In the genomic region with DNA sequence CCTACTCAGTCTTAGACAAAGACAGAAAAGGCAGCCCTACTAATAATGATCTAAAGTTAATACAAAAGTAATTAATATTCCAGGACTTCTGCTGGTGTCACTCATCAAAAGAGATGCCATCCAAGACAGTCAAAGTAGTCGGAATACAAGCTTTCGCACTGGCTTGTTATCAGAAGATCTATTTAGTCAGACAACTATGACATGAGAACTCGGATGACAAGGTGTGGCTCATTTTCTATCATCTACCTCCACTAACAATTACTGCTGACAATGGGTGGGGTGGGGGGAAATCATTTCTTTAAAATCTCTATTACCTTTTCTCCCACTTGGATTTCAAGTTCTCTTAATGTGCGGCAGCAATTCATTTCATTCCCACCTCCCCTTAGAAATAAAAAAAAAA, we compare ENCODE assay signal across 1 cellular context.
TF ChIP-seq lines count a peak whose summit lies in the region.

No MANE protein-coding gene starts in this region.

TF ChIP-seq in neural cell, 6 proteins besides CTCF, POLR2A, EP300 and RAD21:
- TF ChIP-seq, protein P1, sequence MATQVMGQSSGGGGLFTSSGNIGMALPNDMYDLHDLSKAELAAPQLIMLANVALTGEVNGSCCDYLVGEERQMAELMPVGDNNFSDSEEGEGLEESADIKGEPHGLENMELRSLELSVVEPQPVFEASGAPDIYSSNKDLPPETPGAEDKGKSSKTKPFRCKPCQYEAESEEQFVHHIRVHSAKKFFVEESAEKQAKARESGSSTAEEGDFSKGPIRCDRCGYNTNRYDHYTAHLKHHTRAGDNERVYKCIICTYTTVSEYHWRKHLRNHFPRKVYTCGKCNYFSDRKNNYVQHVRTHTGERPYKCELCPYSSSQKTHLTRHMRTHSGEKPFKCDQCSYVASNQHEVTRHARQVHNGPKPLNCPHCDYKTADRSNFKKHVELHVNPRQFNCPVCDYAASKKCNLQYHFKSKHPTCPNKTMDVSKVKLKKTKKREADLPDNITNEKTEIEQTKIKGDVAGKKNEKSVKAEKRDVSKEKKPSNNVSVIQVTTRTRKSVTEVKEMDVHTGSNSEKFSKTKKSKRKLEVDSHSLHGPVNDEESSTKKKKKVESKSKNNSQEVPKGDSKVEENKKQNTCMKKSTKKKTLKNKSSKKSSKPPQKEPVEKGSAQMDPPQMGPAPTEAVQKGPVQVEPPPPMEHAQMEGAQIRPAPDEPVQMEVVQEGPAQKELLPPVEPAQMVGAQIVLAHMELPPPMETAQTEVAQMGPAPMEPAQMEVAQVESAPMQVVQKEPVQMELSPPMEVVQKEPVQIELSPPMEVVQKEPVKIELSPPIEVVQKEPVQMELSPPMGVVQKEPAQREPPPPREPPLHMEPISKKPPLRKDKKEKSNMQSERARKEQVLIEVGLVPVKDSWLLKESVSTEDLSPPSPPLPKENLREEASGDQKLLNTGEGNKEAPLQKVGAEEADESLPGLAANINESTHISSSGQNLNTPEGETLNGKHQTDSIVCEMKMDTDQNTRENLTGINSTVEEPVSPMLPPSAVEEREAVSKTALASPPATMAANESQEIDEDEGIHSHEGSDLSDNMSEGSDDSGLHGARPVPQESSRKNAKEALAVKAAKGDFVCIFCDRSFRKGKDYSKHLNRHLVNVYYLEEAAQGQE (IDR thresholded peaks at IDR 0.05; ENCODE audit: borderline replicate concordance), result no peak
- no peak for TF ChIP-seq EZH2 (IDR thresholded peaks at IDR 0.05; ENCODE audit: borderline replicate concordance, insufficient read depth, low read length, poor library complexity, severe bottlenecking)
- TF ChIP-seq SMC3 (conservative IDR thresholded peaks at IDR 0.05; ENCODE audit: poor library complexity), result no peak
